In genomic region chr10:8254350-8254749, GRCh38 we compare ENCODE assay signal across 17 cellular contexts.
"Had no signal": no experiment of that assay in that cellular context is flagged by ENCODE, and none has a peak within 500 bp of the region (broad histone marks: within the 10 kb centered on the region; RNA-seq: fewer than 3 reads in every experiment).

No MANE protein-coding gene starts in this region.

- H3K27me3 ChIP-seq: ovary, right lobe of liver, SJCRH30 had no signal

- H3K4me3 Mint-ChIP-seq: activated naive CD8-positive, alpha-beta T cell treated with anti-CD3 and anti-CD28 coated beads, Interleukin-2, amount 10 ng/mL, durations not matched to agents 7 days and 5 days; dendritic cell treated with granulocyte-macrophage colony-stimulating factor and Interleukin-4, amounts not matched to agents 40 ng/mL and 50 ng/mL, for 4 days; memory B cell had no signal

- H3K36me3 ChIP-seq: ovary, right lobe of liver, SJCRH30 had no signal

- DNase-seq: activated CD4-positive, CD25-positive, alpha-beta regulatory T cell; activated naive CD8-positive, alpha-beta T cell treated with anti-CD3 and anti-CD28 coated beads, Interleukin-2, amount 10 ng/mL, durations not matched to agents 7 days and 5 days; anterior cingulate cortex; effector memory CD4-positive, alpha-beta T cell; foreskin keratinocyte; glutamatergic neuron; hypothalamus; left ventricle myocardium superior; mucosa of descending colon; naive thymus-derived CD4-positive, alpha-beta T cell; ovary; right lobe of liver; SJCRH30; stimulated activated CD8-positive, alpha-beta memory T cell treated with anti-CD3 and anti-CD28 coated beads, Interleukin-4, amount 100 ng/mL, for 48 hours had no signal

- H3K27me3 Mint-ChIP-seq: activated naive CD8-positive, alpha-beta T cell treated with anti-CD3 and anti-CD28 coated beads, Interleukin-2, amount 10 ng/mL, durations not matched to agents 7 days and 5 days; dendritic cell treated with granulocyte-macrophage colony-stimulating factor and Interleukin-4, amounts not matched to agents 40 ng/mL and 50 ng/mL, for 4 days had no signal

- H3K4me1 Mint-ChIP-seq: memory B cell had no signal

- H3K36me3 Mint-ChIP-seq: memory B cell had no signal

- H3K4me1 ChIP-seq: foreskin keratinocyte, right lobe of liver, SJCRH30 had no signal

- H3K9me3 Mint-ChIP-seq: dendritic cell treated with granulocyte-macrophage colony-stimulating factor and Interleukin-4, amounts not matched to agents 40 ng/mL and 50 ng/mL, for 4 days had no signal

- H3K4me3 ChIP-seq: mucosa of descending colon, ovary, right lobe of liver, SJCRH30, smooth muscle cell had no signal

- H3K27ac ChIP-seq: foreskin keratinocyte, ovary, right lobe of liver, SJCRH30 had no signal

- H3K9me3 ChIP-seq: mucosa of descending colon, ovary, right lobe of liver, SJCRH30 had no signal

- ATAC-seq: foreskin keratinocyte; left ventricle myocardium superior; mucosa of descending colon; naive thymus-derived CD4-positive, alpha-beta T cell; right lobe of liver had no signal

- H3K27ac Mint-ChIP-seq: activated naive CD8-positive, alpha-beta T cell treated with anti-CD3 and anti-CD28 coated beads, Interleukin-2, amount 10 ng/mL, durations not matched to agents 7 days and 5 days; dendritic cell treated with granulocyte-macrophage colony-stimulating factor and Interleukin-4, amounts not matched to agents 40 ng/mL and 50 ng/mL, for 4 days; memory B cell had no signal
